In genomic region chr20:57089701-57090144, GRCh38 we compare ENCODE assay signal across 1 cellular context.
TF ChIP-seq lines count a peak whose summit lies in the region.

No MANE protein-coding gene starts in this region.

TF ChIP-seq in HepG2, 621 proteins besides CTCF, POLR2A, EP300 and RAD21 (continued from another document and continues in another):
- no peak for TF ChIP-seq CEBPZ (IDR thresholded peaks at IDR 0.05; ENCODE audit: low read length)
- TF ChIP-seq, protein P1, sequence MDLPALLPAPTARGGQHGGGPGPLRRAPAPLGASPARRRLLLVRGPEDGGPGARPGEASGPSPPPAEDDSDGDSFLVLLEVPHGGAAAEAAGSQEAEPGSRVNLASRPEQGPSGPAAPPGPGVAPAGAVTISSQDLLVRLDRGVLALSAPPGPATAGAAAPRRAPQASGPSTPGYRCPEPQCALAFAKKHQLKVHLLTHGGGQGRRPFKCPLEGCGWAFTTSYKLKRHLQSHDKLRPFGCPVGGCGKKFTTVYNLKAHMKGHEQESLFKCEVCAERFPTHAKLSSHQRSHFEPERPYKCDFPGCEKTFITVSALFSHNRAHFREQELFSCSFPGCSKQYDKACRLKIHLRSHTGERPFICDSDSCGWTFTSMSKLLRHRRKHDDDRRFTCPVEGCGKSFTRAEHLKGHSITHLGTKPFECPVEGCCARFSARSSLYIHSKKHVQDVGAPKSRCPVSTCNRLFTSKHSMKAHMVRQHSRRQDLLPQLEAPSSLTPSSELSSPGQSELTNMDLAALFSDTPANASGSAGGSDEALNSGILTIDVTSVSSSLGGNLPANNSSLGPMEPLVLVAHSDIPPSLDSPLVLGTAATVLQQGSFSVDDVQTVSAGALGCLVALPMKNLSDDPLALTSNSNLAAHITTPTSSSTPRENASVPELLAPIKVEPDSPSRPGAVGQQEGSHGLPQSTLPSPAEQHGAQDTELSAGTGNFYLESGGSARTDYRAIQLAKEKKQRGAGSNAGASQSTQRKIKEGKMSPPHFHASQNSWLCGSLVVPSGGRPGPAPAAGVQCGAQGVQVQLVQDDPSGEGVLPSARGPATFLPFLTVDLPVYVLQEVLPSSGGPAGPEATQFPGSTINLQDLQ (CRISPR knock-in tag; IDR thresholded peaks at IDR 0.05): no peak
- TF ChIP-seq ZNF335 (CRISPR knock-in tag; IDR thresholded peaks at IDR 0.05): no peak
- no peak for TF ChIP-seq CAMTA2 (CRISPR knock-in tag; IDR thresholded peaks at IDR 0.05; ENCODE audit: borderline replicate concordance)
- TF ChIP-seq ZNF331 (CRISPR knock-in tag; IDR thresholded peaks at IDR 0.05): no peak
- no peak for TF ChIP-seq MED1 (CRISPR knock-in tag; IDR thresholded peaks at IDR 0.05)
- no peak for TF ChIP-seq MBNL3 (CRISPR knock-in tag; conservative IDR thresholded peaks at IDR 0.05)
- TF ChIP-seq PATZ1 (CRISPR knock-in tag; IDR thresholded peaks at IDR 0.05): no peak
- TF ChIP-seq SP4 (CRISPR knock-in tag; IDR thresholded peaks at IDR 0.05): no peak
- no peak for TF ChIP-seq NCOA2 (CRISPR knock-in tag; IDR thresholded peaks at IDR 0.05)
- no peak for TF ChIP-seq ZNF607 (CRISPR knock-in tag; IDR thresholded peaks at IDR 0.05; ENCODE audit: borderline replicate concordance)
- TF ChIP-seq CBX5 (CRISPR knock-in tag; IDR thresholded peaks at IDR 0.05; ENCODE audit: borderline replicate concordance): no peak
- TF ChIP-seq PBX3 (CRISPR knock-in tag; IDR thresholded peaks at IDR 0.05; ENCODE audit: borderline replicate concordance): no peak
- TF ChIP-seq THAP9 (CRISPR knock-in tag; IDR thresholded peaks at IDR 0.05; ENCODE audit: borderline replicate concordance): no peak
- TF ChIP-seq, protein P2, sequence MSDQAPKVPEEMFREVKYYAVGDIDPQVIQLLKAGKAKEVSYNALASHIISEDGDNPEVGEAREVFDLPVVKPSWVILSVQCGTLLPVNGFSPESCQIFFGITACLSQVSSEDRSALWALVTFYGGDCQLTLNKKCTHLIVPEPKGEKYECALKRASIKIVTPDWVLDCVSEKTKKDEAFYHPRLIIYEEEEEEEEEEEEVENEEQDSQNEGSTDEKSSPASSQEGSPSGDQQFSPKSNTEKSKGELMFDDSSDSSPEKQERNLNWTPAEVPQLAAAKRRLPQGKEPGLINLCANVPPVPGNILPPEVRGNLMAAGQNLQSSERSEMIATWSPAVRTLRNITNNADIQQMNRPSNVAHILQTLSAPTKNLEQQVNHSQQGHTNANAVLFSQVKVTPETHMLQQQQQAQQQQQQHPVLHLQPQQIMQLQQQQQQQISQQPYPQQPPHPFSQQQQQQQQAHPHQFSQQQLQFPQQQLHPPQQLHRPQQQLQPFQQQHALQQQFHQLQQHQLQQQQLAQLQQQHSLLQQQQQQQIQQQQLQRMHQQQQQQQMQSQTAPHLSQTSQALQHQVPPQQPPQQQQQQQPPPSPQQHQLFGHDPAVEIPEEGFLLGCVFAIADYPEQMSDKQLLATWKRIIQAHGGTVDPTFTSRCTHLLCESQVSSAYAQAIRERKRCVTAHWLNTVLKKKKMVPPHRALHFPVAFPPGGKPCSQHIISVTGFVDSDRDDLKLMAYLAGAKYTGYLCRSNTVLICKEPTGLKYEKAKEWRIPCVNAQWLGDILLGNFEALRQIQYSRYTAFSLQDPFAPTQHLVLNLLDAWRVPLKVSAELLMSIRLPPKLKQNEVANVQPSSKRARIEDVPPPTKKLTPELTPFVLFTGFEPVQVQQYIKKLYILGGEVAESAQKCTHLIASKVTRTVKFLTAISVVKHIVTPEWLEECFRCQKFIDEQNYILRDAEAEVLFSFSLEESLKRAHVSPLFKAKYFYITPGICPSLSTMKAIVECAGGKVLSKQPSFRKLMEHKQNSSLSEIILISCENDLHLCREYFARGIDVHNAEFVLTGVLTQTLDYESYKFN (CRISPR knock-in tag; conservative IDR thresholded peaks at IDR 0.05): no peak
- TF ChIP-seq REPIN1 (CRISPR knock-in tag; IDR thresholded peaks at IDR 0.05; ENCODE audit: borderline replicate concordance, low read depth): no peak
- no peak for TF ChIP-seq SP5 (CRISPR knock-in tag; IDR thresholded peaks at IDR 0.05; ENCODE audit: borderline replicate concordance, low read depth)
- TF ChIP-seq KDM5B (CRISPR knock-in tag; IDR thresholded peaks at IDR 0.05; ENCODE audit: borderline replicate concordance): peak; percentile 55; the same call in 1 of the 2 replicates
- no peak for TF ChIP-seq ZNF703 (CRISPR knock-in tag; IDR thresholded peaks at IDR 0.05; ENCODE audit: borderline replicate concordance)
- TF ChIP-seq HMG20B (CRISPR knock-in tag; conservative IDR thresholded peaks at IDR 0.05): no peak
- no peak for TF ChIP-seq AGO2 (optimal IDR thresholded peaks at IDR 0.05; ENCODE audit: low read depth, low read length)
- TF ChIP-seq CREB3 (CRISPR knock-in tag; IDR thresholded peaks at IDR 0.05): no peak
- no peak for TF ChIP-seq NBN (conservative IDR thresholded peaks at IDR 0.05)
- no peak for TF ChIP-seq KDM5A (IDR thresholded peaks at IDR 0.05; ENCODE audit: borderline replicate concordance, low read length)
- TF ChIP-seq ZNF713 (CRISPR knock-in tag; IDR thresholded peaks at IDR 0.05): no peak
- TF ChIP-seq U2AF1 (optimal IDR thresholded peaks at IDR 0.05; ENCODE audit: low read depth, low read length): no peak
- TF ChIP-seq RXRA (CRISPR knock-in tag; IDR thresholded peaks at IDR 0.05): peak; percentile 17; the same call in 1 of the 2 replicates
- peak; percentile 97 for TF ChIP-seq STAG1 (CRISPR knock-in tag; IDR thresholded peaks at IDR 0.05)
- peak; percentile 25; the same call in 1 of the 2 replicates for TF ChIP-seq ZSCAN25 (CRISPR knock-in tag; IDR thresholded peaks at IDR 0.05)
- no peak for TF ChIP-seq ZNF543 (CRISPR knock-in tag; IDR thresholded peaks at IDR 0.05)
- TF ChIP-seq SPEN (CRISPR knock-in tag; IDR thresholded peaks at IDR 0.05; ENCODE audit: low read depth): 0 out of 2 replicates have a peak, but pooled peaks have one; percentile 17
- TF ChIP-seq, protein P3, sequence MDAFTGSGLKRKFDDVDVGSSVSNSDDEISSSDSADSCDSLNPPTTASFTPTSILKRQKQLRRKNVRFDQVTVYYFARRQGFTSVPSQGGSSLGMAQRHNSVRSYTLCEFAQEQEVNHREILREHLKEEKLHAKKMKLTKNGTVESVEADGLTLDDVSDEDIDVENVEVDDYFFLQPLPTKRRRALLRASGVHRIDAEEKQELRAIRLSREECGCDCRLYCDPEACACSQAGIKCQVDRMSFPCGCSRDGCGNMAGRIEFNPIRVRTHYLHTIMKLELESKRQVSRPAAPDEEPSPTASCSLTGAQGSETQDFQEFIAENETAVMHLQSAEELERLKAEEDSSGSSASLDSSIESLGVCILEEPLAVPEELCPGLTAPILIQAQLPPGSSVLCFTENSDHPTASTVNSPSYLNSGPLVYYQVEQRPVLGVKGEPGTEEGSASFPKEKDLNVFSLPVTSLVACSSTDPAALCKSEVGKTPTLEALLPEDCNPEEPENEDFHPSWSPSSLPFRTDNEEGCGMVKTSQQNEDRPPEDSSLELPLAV (CRISPR knock-in tag; conservative IDR thresholded peaks at IDR 0.05; ENCODE audit: low read depth): no peak
- TF ChIP-seq ZNF263 (CRISPR knock-in tag; IDR thresholded peaks at IDR 0.05): no peak
- 0 out of 2 replicates have a peak, but pooled peaks have one; percentile 53 for TF ChIP-seq ZNF619 (CRISPR knock-in tag; IDR thresholded peaks at IDR 0.05)
- TF ChIP-seq, protein P4, sequence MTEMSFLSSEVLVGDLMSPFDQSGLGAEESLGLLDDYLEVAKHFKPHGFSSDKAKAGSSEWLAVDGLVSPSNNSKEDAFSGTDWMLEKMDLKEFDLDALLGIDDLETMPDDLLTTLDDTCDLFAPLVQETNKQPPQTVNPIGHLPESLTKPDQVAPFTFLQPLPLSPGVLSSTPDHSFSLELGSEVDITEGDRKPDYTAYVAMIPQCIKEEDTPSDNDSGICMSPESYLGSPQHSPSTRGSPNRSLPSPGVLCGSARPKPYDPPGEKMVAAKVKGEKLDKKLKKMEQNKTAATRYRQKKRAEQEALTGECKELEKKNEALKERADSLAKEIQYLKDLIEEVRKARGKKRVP (CRISPR knock-in tag; IDR thresholded peaks at IDR 0.05): no peak
- no peak for TF ChIP-seq ATF7 (IDR thresholded peaks at IDR 0.05)
- TF ChIP-seq ATF7 (CRISPR knock-in tag; IDR thresholded peaks at IDR 0.05): no peak
- no peak for TF ChIP-seq WIZ (CRISPR knock-in tag; IDR thresholded peaks at IDR 0.05)
- 0 out of 2 replicates have a peak, but pooled peaks have one; percentile 33 for TF ChIP-seq ZNF83 (CRISPR knock-in tag; IDR thresholded peaks at IDR 0.05; ENCODE audit: borderline replicate concordance)
- TF ChIP-seq AHR (CRISPR knock-in tag; IDR thresholded peaks at IDR 0.05): no peak
- TF ChIP-seq ZNF704 (CRISPR knock-in tag; IDR thresholded peaks at IDR 0.05; ENCODE audit: borderline replicate concordance): no peak
- no peak for TF ChIP-seq NR2F1 (CRISPR knock-in tag; IDR thresholded peaks at IDR 0.05)
- TF ChIP-seq FLYWCH1 (CRISPR knock-in tag; IDR thresholded peaks at IDR 0.05): no peak
- peak; percentile 66; the same call in 1 of the 2 replicates for TF ChIP-seq ZNF768 (CRISPR knock-in tag; IDR thresholded peaks at IDR 0.05)
- TF ChIP-seq NR2C2 (CRISPR knock-in tag; IDR thresholded peaks at IDR 0.05; ENCODE audit: borderline replicate concordance): no peak
